ENCODE assay signal across 24 cellular contexts in the genomic region with DNA sequence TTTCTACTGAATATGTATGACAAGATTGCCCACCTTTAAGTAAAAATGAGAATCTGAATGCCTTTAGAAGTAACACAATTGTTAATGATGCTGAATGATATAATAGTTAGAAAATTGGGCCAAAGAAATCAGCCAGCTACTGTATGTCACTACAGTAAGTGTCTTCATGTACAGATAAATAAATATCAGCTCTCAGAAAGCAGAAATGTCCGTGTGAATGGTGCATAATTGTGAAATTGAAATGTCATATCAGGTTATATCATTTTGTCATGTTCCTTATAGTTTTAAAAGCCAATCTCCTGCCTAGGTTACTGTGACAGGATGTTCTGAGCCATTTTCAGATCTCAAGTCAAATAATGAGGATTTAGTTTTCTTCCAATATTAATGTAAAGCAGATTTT.
"Had no signal": no experiment of that assay in that cellular context is flagged by ENCODE, and none has a peak within 500 bp of the region (broad histone marks: within the 10 kb centered on the region; RNA-seq: fewer than 3 reads in every experiment).

No MANE protein-coding gene starts in this region.

- DNase-seq: cortex of kidney; dermis blood vessel endothelial cell; dorsolateral prefrontal cortex; effector CD4-positive, alpha-beta T cell; effector CD8-positive, alpha-beta T cell; effector memory CD4-positive, alpha-beta T cell; effector memory CD8-positive, alpha-beta T cell; endodermal cell; erythroblast; esophagus squamous epithelium; foreskin fibroblast; foreskin keratinocyte; foreskin melanocyte; gastrocnemius medialis; glutamatergic neuron; head of caudate nucleus; heart left ventricle; heart right ventricle had no signal

- H3K36me3 ChIP-seq: colonic mucosa, esophagus muscularis mucosa, esophagus squamous epithelium, gastrocnemius medialis, gastroesophageal sphincter, heart left ventricle, heart right ventricle had no signal

- H3K27me3 ChIP-seq: colonic mucosa, dorsolateral prefrontal cortex, esophagus muscularis mucosa, esophagus squamous epithelium, gastrocnemius medialis, gastroesophageal sphincter, heart left ventricle had no signal

- H3K9me3 ChIP-seq: colonic mucosa, esophagus muscularis mucosa, esophagus squamous epithelium, gastrocnemius medialis, heart left ventricle, heart right ventricle had no signal

- ATAC-seq: effector memory CD8-positive, alpha-beta T cell; esophagus mucosa; foreskin keratinocyte; gastrocnemius medialis; gastroesophageal sphincter; heart left ventricle; heart right ventricle had no signal

- H3K27ac ChIP-seq: colonic mucosa, coronary artery, dorsolateral prefrontal cortex, epithelial cell of prostate, esophagus muscularis mucosa, esophagus squamous epithelium, foreskin keratinocyte, gastrocnemius medialis, gastroesophageal sphincter, heart left ventricle, heart right ventricle had no signal

- H3K4me3 ChIP-seq: colonic mucosa, coronary artery, dorsolateral prefrontal cortex, esophagus muscularis mucosa, esophagus squamous epithelium, gastrocnemius medialis, gastroesophageal sphincter, heart left ventricle, heart right ventricle had no signal
